Comparison of ENCODE assay signal across 28 cellular contexts in the genomic region with DNA sequence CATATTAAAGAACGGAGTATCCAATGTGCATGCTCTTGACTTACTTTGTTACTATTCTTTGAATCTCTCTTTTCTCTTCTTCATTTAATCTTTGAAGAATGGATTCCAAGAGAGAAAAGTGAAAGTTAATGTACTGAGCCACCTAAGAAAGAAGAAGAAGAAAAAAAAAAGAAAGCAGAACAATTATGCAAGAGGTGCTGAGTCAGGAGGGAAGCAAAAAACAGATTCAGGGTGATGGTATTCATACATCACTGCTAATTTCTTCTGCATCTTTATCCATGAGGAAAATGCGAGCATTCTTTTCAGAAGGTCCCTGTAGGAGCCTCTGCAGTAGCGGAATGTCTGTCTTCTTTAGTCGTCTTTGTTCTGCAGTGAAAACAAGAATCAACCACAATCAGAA. TPM values are rescaled to one million over a fixed set of nuclear protein-coding genes. Genes with fewer than 3 reads are reported as not detected.
DNase-seq lines count a peak whose midpoint lies in the region; ATAC-seq, FAIRE-seq and TF ChIP-seq lines count a peak whose summit lies in the region.
"Had no signal": no experiment of that assay in that cellular context is flagged by ENCODE, and none has a peak within 500 bp of the region (broad histone marks: within the 10 kb centered on the region; RNA-seq: fewer than 3 reads in every experiment).

No MANE protein-coding gene starts in this region.

- no peaks in the 10 kb centered on the region for H3K9me3 ChIP-seq in OCI-LY3 (ENCODE audit: insufficient read depth, low read length)
- H3K9me3 ChIP-seq: ascending aorta, gastrocnemius medialis, Peyer's patch, SJSA1 had no signal

- no peak for TF ChIP-seq CTCF in OCI-LY3 (IDR thresholded peaks at IDR 0.05; ENCODE audit: low read depth, low read length)
- no peak for TF ChIP-seq CTCF in choroid plexus epithelial cell (conservative IDR thresholded peaks at IDR 0.05; ENCODE audit: low read depth, low read length)

- peak overlapping the region; percentile 36 for H3K4me2 ChIP-seq in OCI-LY3 (ENCODE audit: low read length)

- H3K9ac ChIP-seq in OCI-LY3 (ENCODE audit: low read length): no peak overlapping the region

- no peak overlapping the region for H2AFZ ChIP-seq in OCI-LY3 (ENCODE audit: low read depth, low read length)

- peaks cover 14% of the 10 kb centered on the region for H3K4me1 ChIP-seq in OCI-LY3 (ENCODE audit: low read length)
- H3K4me1 ChIP-seq: ascending aorta, gastrocnemius medialis, Peyer's patch, SJSA1 had no signal

- H3K4me3 ChIP-seq in OCI-LY3 (ENCODE audit: low read length): peak overlapping the region; percentile 17; the same call in 1 of the 2 replicates
- no peak overlapping the region for H3K4me3 ChIP-seq in choroid plexus epithelial cell (ENCODE audit: low read depth, low read length)
- H3K4me3 ChIP-seq: ascending aorta, gastrocnemius medialis, Peyer's patch, SJSA1 had no signal

- H3K27me3 ChIP-seq in OCI-LY3 (ENCODE audit: low read depth, low read length): peaks cover 32% of the 10 kb centered on the region
- H3K27me3 ChIP-seq: ascending aorta, gastrocnemius medialis, Peyer's patch, SJSA1 had no signal

- H3K79me2 ChIP-seq in OCI-LY3 (ENCODE audit: low read length): no peaks in the 10 kb centered on the region

- no peak overlapping the region; the same call in 1 of the 2 replicates for H3K27ac ChIP-seq in OCI-LY3 (ENCODE audit: low read length)
- H3K27ac ChIP-seq: ascending aorta, gastrocnemius medialis, Peyer's patch, SJSA1 had no signal

- TF ChIP-seq POLR2A in GM12891 (IDR thresholded peaks at IDR 0.05; ENCODE audit: low read depth, low read length): no peak

- H4K20me1 ChIP-seq in OCI-LY3 (ENCODE audit: insufficient read depth, low read length): no peaks in the 10 kb centered on the region

- DNase-seq in HT1080 (ENCODE audit: low read depth): peak; percentile 21
- DNase-seq in choroid plexus epithelial cell (ENCODE audit: low read depth): peak; percentile 66
- peak; percentile 23 for DNase-seq in retina
- DNase-seq in GM12891 (ENCODE audit: insufficient read length, low spot score): no peak
- no peak for DNase-seq in effector CD4-positive, alpha-beta T cell
- DNase-seq: activated CD4-positive, alpha-beta T cell treated with anti-CD3 and anti-CD28 coated beads, Interleukin-2, amount 50 U/mL, for 48 hours; activated naive CD4-positive, alpha-beta T cell treated with anti-CD3 and anti-CD28 coated beads for 36 hours; activated T-cell treated with anti-CD3 and anti-CD28 coated beads, Interleukin-2, amount 50 U/mL, for 1 hour; CD8-positive, alpha-beta memory T cell; endodermal cell; gastrocnemius medialis; H7; hypothalamus; NCI-H1436 treated with DMSO at 0.1 percent for 48 hours; NCI-H526; occipital lobe; Peyer's patch; right cardiac atrium; stimulated activated CD8-positive, alpha-beta memory T cell treated with anti-CD3 and anti-CD28 coated beads, Interleukin-4, amount 100 ng/mL, for 48 hours had no signal

- ATAC-seq in GM18502 (IDR thresholded peaks at IDR 0.05; ENCODE audit: poor library complexity, unreplicated experiment): no peak
- ATAC-seq: gastrocnemius medialis, right cardiac atrium, WTC11 had no signal

- no peak for FAIRE-seq in GM12891 (lab: Jason Lieb, UNC)
- FAIRE-seq: colon, keratinocyte had no signal

- H3K36me3 ChIP-seq in OCI-LY3 (replicated peaks; ENCODE audit: low read depth, low read length): no peaks in the 10 kb centered on the region
- H3K36me3 ChIP-seq: ascending aorta, gastrocnemius medialis, Peyer's patch, SJSA1 had no signal

TF ChIP-seq in GM12891, 5 proteins besides CTCF, POLR2A, EP300 and RAD21:
- no peak for TF ChIP-seq POU2F2 (IDR thresholded peaks at IDR 0.05; ENCODE audit: low read depth, low read length)
- no peak for TF ChIP-seq TAF1 (IDR thresholded peaks at IDR 0.05; ENCODE audit: low read depth, low read length)
- no peak for TF ChIP-seq POLR2AphosphoS5 (IDR thresholded peaks at IDR 0.05; ENCODE audit: low read depth, low read length)
- no peak for TF ChIP-seq PAX5 (IDR thresholded peaks at IDR 0.05; ENCODE audit: insufficient read depth, low read length, severe bottlenecking)
- TF ChIP-seq SPI1 (IDR thresholded peaks at IDR 0.05; ENCODE audit: low read depth, low read length): no peak
TF ChIP-seq in GM12891: peak in this region for 0.

RNA-seq across cellular contexts. Expression of a gene that starts 43.9 kb away (rescaled TPM):
- total RNA-seq in HT1080 (2014; rRNA removed; shearing (Covaris generic)): not detected in 2 replicates
- not detected in 2 replicates for polyA plus RNA-seq in HT1080 (2015; cell fraction: cytosol; rRNA removed)
- polyA plus RNA-seq in HT1080 (2015; cell fraction: nucleus; rRNA removed): not detected in 2 replicates
- polyA plus RNA-seq in GM12891 (2012; ENCODE audit: low read depth, missing spikeins): 0.21 TPM
- total RNA-seq: activated naive CD4-positive, alpha-beta T cell treated with anti-CD3 and anti-CD28 coated beads for 36 hours; CD8-positive, alpha-beta memory T cell; lung microvascular endothelial cell; myocyte; right cardiac atrium; SJSA1 had no signal
- polyA plus RNA-seq: CD8-positive, alpha-beta memory T cell; right cardiac atrium had no signal

Comparison
In these comparisons a context has a peak if more than half of its experiments do, and no peak if none do; other contexts are left out.
1. DNase-seq: peak in HT1080 (single experiment), choroid plexus epithelial cell (single experiment) and retina (single experiment); none in GM12891 (single experiment) and effector CD4-positive, alpha-beta T cell (single experiment).